In genomic region chr5:141824717-141825116, GRCh38 we compare ENCODE assay signal across 24 cellular contexts. TPM values are rescaled to one million over a fixed set of nuclear protein-coding genes. Genes with fewer than 3 reads are reported as not detected.
DNase-seq lines count a peak whose midpoint lies in the region; ATAC-seq and TF ChIP-seq lines count a peak whose summit lies in the region.
"Had no signal": no experiment of that assay in that cellular context is flagged by ENCODE, and none has a peak within 500 bp of the region (broad histone marks: within the 10 kb centered on the region; RNA-seq: fewer than 3 reads in every experiment).

No MANE protein-coding gene starts in this region.

- peak overlapping the region; percentile 47 for H3K27ac Mint-ChIP-seq in activated T-helper 17 cell treated with anti-CD3 and anti-CD28 coated beads, Interleukin-2, amount 50 U/mL, for 72 hours
- H3K27ac Mint-ChIP-seq: CD4-positive, alpha-beta T cell; HFFc6 had no signal

- H3K27me3 Mint-ChIP-seq in activated T-helper 17 cell treated with anti-CD3 and anti-CD28 coated beads, Interleukin-2, amount 50 U/mL, for 72 hours: peaks cover 10% of the 10 kb centered on the region

- no peaks in the 10 kb centered on the region for H3K4me1 Mint-ChIP-seq in activated T-helper 17 cell treated with anti-CD3 and anti-CD28 coated beads, Interleukin-2, amount 50 U/mL, for 72 hours

- peak overlapping the region; percentile 11 for H3K27ac ChIP-seq in AG04450 (ENCODE audit: low read depth, low read length)
- H3K27ac ChIP-seq in dorsolateral prefrontal cortex: peak overlapping the region in 58 of 59 donors; percentile 12 to 98 (median 91)
- H3K27ac ChIP-seq: BLaER1, Peyer's patch, SJCRH30 had no signal

- H3K9me3 Mint-ChIP-seq in activated T-helper 17 cell treated with anti-CD3 and anti-CD28 coated beads, Interleukin-2, amount 50 U/mL, for 72 hours: no peaks in the 10 kb centered on the region
- H3K9me3 Mint-ChIP-seq: CD4-positive, alpha-beta T cell; H9; HFFc6 had no signal

- H3K4me3 ChIP-seq in AG04450 (ENCODE audit: low read depth, low read length): no peak overlapping the region
- H3K4me3 ChIP-seq in dorsolateral prefrontal cortex: peak overlapping the region in 53 of 59 donors; percentile 3 to 56 (median 34)
- H3K4me3 ChIP-seq in neuron (ENCODE audit: low read length): no peak overlapping the region
- H3K4me3 ChIP-seq: BLaER1, Peyer's patch, SJCRH30 had no signal

- intact Hi-C loops in dorsolateral prefrontal cortex (cut with DNase I): loop anchor here (2.0 to 5.0 kb wide), 4 partner anchors 53 to 122 kb away; partner anchors contain the start of gene PCDH1 (in 1 of the 2)

- H3K36me3 ChIP-seq in neuron (ENCODE audit: insufficient read depth, low read length): no peaks in the 10 kb centered on the region
- H3K36me3 ChIP-seq: BLaER1, Peyer's patch, SJCRH30 had no signal

- POLR2A ChIA-PET in AG04450 (lab: Yijun Ruan, JAX): no interaction called here

- DNase-seq in AG04450 (ENCODE audit: low read depth, low spot score) (no peak), dorsolateral prefrontal cortex (no peak), mesenteric fat pad (ENCODE audit: low spot score) (no peak), SKM-1 treated with dmso at 0.1 percent for 144 hours (lab: John Stamatoyannopoulos, UW; ENCODE audit: unreplicated experiment) (no peak), NCI-H146 (lab: John Stamatoyannopoulos, UW) (no peak), HuH-7 (ENCODE audit: low spot score) (no peak)
- DNase-seq: CD4-positive, alpha-beta T cell; COR-L47; DMS79; H9; HFFc6; MV-4-11; NCI-H1105 treated with DMSO at 0.1 percent for 48 hours; NCI-H1694; NCI-H2081; NCI-H2171; NCI-H345; NCI-H524 treated with DMSO at 0.1 percent for 48 hours; Peyer's patch; SJCRH30 had no signal

- CTCF ChIA-PET in AG04450 (lab: Charles Lee): interaction anchor here (0.9 kb wide), 1 partner anchor 8 kb away, joined by 3 read pairs; no protein-coding TSS in a partner anchor

- H3K4me1 ChIP-seq in neuron (ENCODE audit: insufficient read depth, low read length): peaks cover 20% of the 10 kb centered on the region
- H3K4me1 ChIP-seq: Peyer's patch had no signal

- no peak overlapping the region for H3K4me3 Mint-ChIP-seq in activated T-helper 17 cell treated with anti-CD3 and anti-CD28 coated beads, Interleukin-2, amount 50 U/mL, for 72 hours
- H3K4me3 Mint-ChIP-seq: CD4-positive, alpha-beta T cell; HFFc6 had no signal

- H3K36me3 Mint-ChIP-seq in activated T-helper 17 cell treated with anti-CD3 and anti-CD28 coated beads, Interleukin-2, amount 50 U/mL, for 72 hours (ENCODE audit: low read depth): no peaks in the 10 kb centered on the region

- H2AFZ ChIP-seq in neuron (ENCODE audit: low read depth, low read length): peak overlapping the region; percentile 48

- no peak for TF ChIP-seq CTCF in AG04450 (IDR thresholded peaks at IDR 0.05; ENCODE audit: low read depth, low read length)
- TF ChIP-seq CTCF in dorsolateral prefrontal cortex (IDR thresholded peaks at IDR 0.05 in 54 of 56, conservative IDR thresholded peaks at IDR 0.05 in 2 of 56; ENCODE audit: low read depth in 1 of 56, partially characterized antibody in 56 of 56): no peak

- H3K27me3 ChIP-seq in AG04450 (ENCODE audit: control insufficient read depth, insufficient read depth, low read length) (peaks cover 32% of the 10 kb centered on the region), dorsolateral prefrontal cortex (no peaks in the 10 kb centered on the region), neuron (ENCODE audit: insufficient read depth, low read length) (no peaks in the 10 kb centered on the region)
- H3K27me3 ChIP-seq: BLaER1, Peyer's patch, SJCRH30 had no signal

- ATAC-seq in activated T-helper 17 cell treated with anti-CD3 and anti-CD28 coated beads, Interleukin-2, amount 50 U/mL, for 72 hours (replicated peaks): no peak

- no peaks in the 10 kb centered on the region for H3K9me3 ChIP-seq in AG04450 (ENCODE audit: control insufficient read depth, insufficient read depth, low read length)
- no peaks in the 10 kb centered on the region for H3K9me3 ChIP-seq in neuron (ENCODE audit: low read length)
- H3K9me3 ChIP-seq: BLaER1, Peyer's patch, SJCRH30 had no signal

RNA-seq across cellular contexts. Expression of gene PCDH1, which starts 53.5 kb away (rescaled TPM):
- 0.11 and 0.12 TPM in 2 replicates for polyA plus RNA-seq in AG04450 (2011; rRNA removed)
- polyA minus RNA-seq in AG04450 (2011; rRNA and poly(A)+ RNA removed): 0.30 and 0.46 TPM in 2 replicates
- total RNA-seq in activated T-helper 17 cell treated with anti-CD3 and anti-CD28 coated beads, Interleukin-2, amount 50 U/mL, for 72 hours: under 1 TPM in 1 of 2 donors, not detected in 1; 0.64 TPM
- 100 to 1,000 TPM in 12 of 120 experiments, 10 to 100 TPM in 108; 37.8 to 132 (median 87.1) TPM for total RNA-seq in dorsolateral prefrontal cortex
- total RNA-seq in mesenteric fat pad: 43.8 TPM
- total RNA-seq: OCI-LY7 had no signal

Comparison
In these comparisons a context has a peak if more than half of its experiments do, and no peak if none do; other contexts are left out.
1. H3K4me3 ChIP-seq: peak in dorsolateral prefrontal cortex (53 of 59); none in AG04450 (single experiment) and neuron (single experiment).
2. RNA of gene PCDH1, which starts 53.5 kb away (total RNA-seq): 37.8 to 132 TPM in dorsolateral prefrontal cortex and 43.8 TPM in mesenteric fat pad (single experiment); 0.64 TPM in activated T-helper 17 cell treated with anti-CD3 and anti-CD28 coated beads, Interleukin-2, amount 50 U/mL, for 72 hours; every median in the first group is over 10 times any median in the second.